ENCODE assay signal across 25 cellular contexts in the genomic region with DNA sequence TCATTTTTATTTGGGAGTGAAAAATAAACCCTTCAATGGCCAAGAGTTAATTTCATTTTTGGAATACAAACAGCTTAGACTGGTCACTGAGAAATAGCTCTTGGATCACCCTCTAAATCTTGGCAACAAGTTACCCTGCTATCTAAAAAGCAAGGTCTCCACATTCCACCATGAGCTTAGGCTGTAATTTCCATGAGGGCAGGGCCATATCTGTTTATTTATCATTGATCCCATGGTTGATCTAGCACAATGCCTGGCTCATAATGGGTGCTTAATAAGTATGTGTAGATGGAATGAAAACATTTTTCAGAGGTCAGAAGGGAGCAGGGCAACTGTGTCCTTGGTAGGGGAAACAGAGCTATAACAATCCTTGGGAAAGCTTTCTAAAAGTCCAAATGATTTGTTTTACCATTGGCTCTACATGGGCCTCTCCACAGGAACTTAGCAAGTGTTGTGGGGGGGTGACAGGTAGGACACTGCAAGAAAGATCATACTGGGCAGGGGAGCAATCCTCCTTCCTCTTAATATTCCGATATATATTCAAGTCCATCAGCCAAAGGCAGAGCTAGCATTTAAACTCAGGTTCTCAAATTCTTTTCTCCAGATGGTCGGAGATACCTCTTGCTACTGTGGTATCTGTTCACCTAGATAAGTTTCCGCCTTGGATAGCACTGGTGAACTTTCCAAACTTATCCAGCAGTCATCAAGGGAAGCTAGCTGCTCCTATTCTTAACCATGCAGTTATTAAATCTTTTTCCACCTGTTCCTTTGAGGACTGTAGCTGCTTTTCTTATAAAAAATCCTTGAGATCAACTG. TPM values are rescaled to one million over a fixed set of nuclear protein-coding genes. Genes with fewer than 3 reads are reported as not detected.
A peak's percentile ranks its signal among the peaks of the same experiment; 100 is the strongest.
DNase-seq lines count a peak whose midpoint lies in the region; ATAC-seq, FAIRE-seq and TF ChIP-seq lines count a peak whose summit lies in the region.
"Had no signal": no experiment of that assay in that cellular context is flagged by ENCODE, and none has a peak within 500 bp of the region (broad histone marks: within the 10 kb centered on the region; RNA-seq: fewer than 3 reads in every experiment).

No MANE protein-coding gene starts in this region.

- peaks cover 7% of the 10 kb centered on the region for H3K4me1 ChIP-seq in astrocyte (ENCODE audit: insufficient read depth, low read length)
- no peaks in the 10 kb centered on the region for H3K4me1 ChIP-seq in naive thymus-derived CD4-positive, alpha-beta T cell (ENCODE audit: control insufficient read depth in 2 of 2, insufficient read depth in 2 of 2, low read length in 2 of 2)

- H3K27ac Mint-ChIP-seq in HFFc6: peak overlapping the region; percentile 25
- no peak overlapping the region for H3K27ac Mint-ChIP-seq in astrocyte (ENCODE audit: unreplicated experiment)
- H3K27ac Mint-ChIP-seq in naive thymus-derived CD4-positive, alpha-beta T cell: no peak overlapping the region

- ATAC-seq in HG03565 (IDR thresholded peaks at IDR 0.05; ENCODE audit: unreplicated experiment) (no peak), GM21367 (IDR thresholded peaks at IDR 0.05; ENCODE audit: unreplicated experiment) (no peak)
- ATAC-seq in naive thymus-derived CD4-positive, alpha-beta T cell: no peak

- no peak overlapping the region for H3K4me3 ChIP-seq in astrocyte (ENCODE audit: insufficient read depth, low read depth, low read length)
- H3K4me3 ChIP-seq in naive thymus-derived CD4-positive, alpha-beta T cell (ENCODE audit: low read length): no peak overlapping the region

- H3K27me3 Mint-ChIP-seq in HFFc6 (ENCODE audit: insufficient read depth) (no peaks in the 10 kb centered on the region), astrocyte (ENCODE audit: low read depth, unreplicated experiment) (no peaks in the 10 kb centered on the region)
- H3K27me3 Mint-ChIP-seq in naive thymus-derived CD4-positive, alpha-beta T cell: no peaks in the 10 kb centered on the region

- H3K4me1 Mint-ChIP-seq in HFFc6 (ENCODE audit: low read depth) (peaks cover 49% of the 10 kb centered on the region), astrocyte (ENCODE audit: low read depth, unreplicated experiment) (peaks cover 11% of the 10 kb centered on the region)
- H3K4me1 Mint-ChIP-seq in naive thymus-derived CD4-positive, alpha-beta T cell: peaks cover 0 to 4% (median 0%) of the 10 kb centered on the region in 7 donors

- H3K27me3 ChIP-seq in astrocyte (ENCODE audit: insufficient read depth, low read length): no peaks in the 10 kb centered on the region
- H3K27me3 ChIP-seq in naive thymus-derived CD4-positive, alpha-beta T cell (ENCODE audit: control insufficient read depth in 2 of 2, insufficient read depth in 2 of 2, low read length in 2 of 2): no peaks in the 10 kb centered on the region

- no peaks in the 10 kb centered on the region for H3K36me3 ChIP-seq in astrocyte (ENCODE audit: insufficient read depth, low read length)
- peaks cover 0 to 5% (median 0%) of the 10 kb centered on the region in 3 experiments for H3K36me3 ChIP-seq in naive thymus-derived CD4-positive, alpha-beta T cell (ENCODE audit: control insufficient read depth in 2 of 3, insufficient read depth in 3 of 3, low read length in 3 of 3)

- no peaks in the 10 kb centered on the region for H3K9me3 ChIP-seq in astrocyte (ENCODE audit: insufficient read depth, low read depth, low read length)
- peaks cover 0 to 4% (median 0%) of the 10 kb centered on the region in 3 experiments for H3K9me3 ChIP-seq in naive thymus-derived CD4-positive, alpha-beta T cell (ENCODE audit: control insufficient read depth in 2 of 3, low read length in 3 of 3)

- no peak for FAIRE-seq in astrocyte (lab: Jason Lieb, UNC)
- FAIRE-seq: GM18507, H1, HTR-8/SVneo had no signal

- no peaks in the 10 kb centered on the region for H3K79me2 ChIP-seq in astrocyte (ENCODE audit: insufficient read depth, low read length)

- peaks cover 3% of the 10 kb centered on the region for H3K9me3 Mint-ChIP-seq in HFFc6
- H3K9me3 Mint-ChIP-seq in astrocyte (ENCODE audit: unreplicated experiment): peaks cover 4% of the 10 kb centered on the region
- peaks cover 0 to 11% (median 5%) of the 10 kb centered on the region in 11 donors for H3K9me3 Mint-ChIP-seq in naive thymus-derived CD4-positive, alpha-beta T cell

- H3K36me3 Mint-ChIP-seq in HFFc6 (ENCODE audit: low read depth) (peaks cover 9% of the 10 kb centered on the region), astrocyte (ENCODE audit: low read depth, unreplicated experiment) (peaks cover 22% of the 10 kb centered on the region)
- H3K36me3 Mint-ChIP-seq in naive thymus-derived CD4-positive, alpha-beta T cell: peaks cover 15 to 69% (median 36%) of the 10 kb centered on the region in 5 donors

- CTCF ChIA-PET in naive thymus-derived CD4-positive, alpha-beta T cell (lab: Charles Lee): no interaction called here

- H2AFZ ChIP-seq in astrocyte (ENCODE audit: low read depth, low read length): no peak overlapping the region

- DNase-seq in AG09319 (ENCODE audit: extremely low read depth, low read depth) (peak; percentile 34), HFFc6 (no peak), astrocyte (ENCODE audit: low read depth) (peak; percentile 44), iris pigment epithelial cell (ENCODE audit: low read depth) (peak; percentile 28), hypothalamus (lab: John Stamatoyannopoulos, UW) (no peak)
- no peak for DNase-seq in naive thymus-derived CD4-positive, alpha-beta T cell
- DNase-seq: ACHN, DMS153, DND-41, HCEC 1CT, NCI-H1092, NCI-H1417 treated with DMSO at 0.1 percent for 48 hours, NCI-H1694 treated with DMSO at 0.1 percent for 48 hours, NCI-H2081, NCI-H2227 treated with DMSO at 0.1 percent for 48 hours, NCI-H69, Right ventricle myocardium superior, RPMI8226 had no signal

- no peak overlapping the region for H3K4me2 ChIP-seq in astrocyte (ENCODE audit: low read length)
- H3K4me2 ChIP-seq: KMS-11 had no signal

- intact Hi-C loops in naive thymus-derived CD4-positive, alpha-beta T cell (cut with micrococcal nuclease): no loop called here

- no peaks in the 10 kb centered on the region for H4K20me1 ChIP-seq in astrocyte (ENCODE audit: insufficient read depth, low read length)

- POLR2A ChIA-PET in naive thymus-derived CD4-positive, alpha-beta T cell (lab: Charles Lee): no interaction called here

- no peak overlapping the region for H3K27ac ChIP-seq in astrocyte (ENCODE audit: low read depth, low read length)
- no peak overlapping the region for H3K27ac ChIP-seq in naive thymus-derived CD4-positive, alpha-beta T cell (ENCODE audit: low read depth, low read length)
- H3K27ac ChIP-seq: 22Rv1, KMS-11 had no signal

- TF ChIP-seq CTCF in AG09319 (IDR thresholded peaks at IDR 0.05; ENCODE audit: low read depth, low read length) (no peak), HFFc6 (IDR thresholded peaks at IDR 0.05) (no peak), astrocyte (IDR thresholded peaks at IDR 0.05; ENCODE audit: insufficient read depth, low read depth, low read length) (no peak)

- H3K9ac ChIP-seq in astrocyte (ENCODE audit: low read length): no peak overlapping the region
- H3K9ac ChIP-seq: KMS-11 had no signal

- H3K4me3 Mint-ChIP-seq in HFFc6: no peak overlapping the region
- H3K4me3 Mint-ChIP-seq in astrocyte (ENCODE audit: unreplicated experiment): no peak overlapping the region
- no peak overlapping the region for H3K4me3 Mint-ChIP-seq in naive thymus-derived CD4-positive, alpha-beta T cell

RNA-seq across cellular contexts. Expression of a gene that starts 53.1 kb away (rescaled TPM):
- under 1 TPM; 0.37 to 0.81 (median 0.61) TPM for total RNA-seq in HFFc6 (2021; fragmentation: NEBNext Ultra II Directional; extraction: Animal tissue kit (Norgen Biotek cat#: 25700))
- total RNA-seq in astrocyte: 0.65 and 0.89 TPM in 2 replicates
- 1 to 10 TPM; 1.3 to 2.8 (median 1.4) TPM for total RNA-seq in naive thymus-derived CD4-positive, alpha-beta T cell
- under 1 TPM in 1 of 2 donors, not detected in 1; 0.06 TPM for polyA plus RNA-seq in naive thymus-derived CD4-positive, alpha-beta T cell

Comparison
In these comparisons a context has a peak if more than half of its experiments do, and no peak if none do; other contexts are left out.
1. DNase-seq: peak in AG09319 (single experiment), astrocyte (single experiment) and iris pigment epithelial cell (single experiment); none in HFFc6 (single experiment), naive thymus-derived CD4-positive, alpha-beta T cell (0 of 9) and hypothalamus (0 of 51).